ENCODE assay signal across 29 cellular contexts in the genomic region with DNA sequence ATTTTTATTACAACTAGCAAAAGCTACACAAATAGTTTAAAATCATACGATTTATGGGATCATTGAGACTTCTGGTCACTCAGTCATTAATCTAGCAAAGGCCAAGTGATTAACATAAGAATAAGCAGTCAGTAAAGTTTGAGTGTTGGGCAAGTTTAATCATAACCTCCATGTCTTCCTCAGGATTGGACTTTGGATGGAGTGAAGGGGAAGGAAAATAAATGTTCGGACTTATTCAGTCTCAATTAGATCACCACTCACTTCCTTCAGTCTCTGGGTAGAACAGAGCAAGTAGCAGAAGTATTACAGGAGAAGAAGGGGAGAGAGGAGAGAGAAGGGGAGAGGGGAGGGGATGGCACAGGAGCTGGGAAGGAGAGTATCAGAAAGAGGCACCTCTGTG. TPM values are rescaled to one million over a fixed set of nuclear protein-coding genes. Genes with fewer than 3 reads are reported as not detected.
"Had no signal": no experiment of that assay in that cellular context is flagged by ENCODE, and none has a peak within 500 bp of the region (broad histone marks: within the 10 kb centered on the region; RNA-seq: fewer than 3 reads in every experiment).

No MANE protein-coding gene starts in this region.

- H3K4me2 ChIP-seq: smooth muscle cell had no signal

- H3K4me3 Mint-ChIP-seq: immature natural killer cell; natural killer cell; stimulated activated naive B cell treated with anti-CD40 and anti-IgM and Interleukin-4, amounts not matched to agents 10 μg/mL and 1 μg/mL and 100 μg/mL, for 72 hours had no signal

- FAIRE-seq: islet of Langerhans had no signal

- H3K9me3 ChIP-seq: left ventricle myocardium inferior, ovary, sigmoid colon, stomach, testis, thyroid gland, transverse colon, upper lobe of left lung, vagina had no signal

- H3K27ac ChIP-seq: left ventricle myocardium inferior, ovary, sigmoid colon, stomach, testis, thyroid gland, transverse colon, upper lobe of left lung, vagina had no signal

- H3K4me3 ChIP-seq: left ventricle myocardium inferior, lung, ovary, sigmoid colon, smooth muscle cell, stomach, testis, thyroid gland, transverse colon, upper lobe of left lung, vagina had no signal

- H3K4me1 Mint-ChIP-seq: immature natural killer cell, natural killer cell had no signal

- H3K4me1 ChIP-seq: left ventricle myocardium inferior, sigmoid colon, thyroid gland had no signal

- ATAC-seq: left cardiac atrium; natural killer cell; right cardiac atrium; stimulated activated naive B cell treated with anti-CD40 and anti-IgM and Interleukin-4, amounts not matched to agents 10 μg/mL and 1 μg/mL and 100 μg/mL, for 72 hours; stimulated activated naive CD8-positive, alpha-beta T cell treated with anti-CD3 and anti-CD28 coated beads, Interleukin-15, Interleukin-2, amounts not matched to agents 100 U/mL and 50 U/mL, for 24 hours had no signal

- H3K36me3 Mint-ChIP-seq: immature natural killer cell; natural killer cell; stimulated activated naive B cell treated with anti-CD40 and anti-IgM and Interleukin-4, amounts not matched to agents 10 μg/mL and 1 μg/mL and 100 μg/mL, for 72 hours had no signal

- H3K36me3 ChIP-seq: left ventricle myocardium inferior, ovary, sigmoid colon, stomach, thyroid gland, transverse colon, upper lobe of left lung, vagina had no signal

- H3K27ac Mint-ChIP-seq: immature natural killer cell; natural killer cell; progenitor cell of endocrine pancreas; stimulated activated naive B cell treated with anti-CD40 and anti-IgM and Interleukin-4, amounts not matched to agents 10 μg/mL and 1 μg/mL and 100 μg/mL, for 72 hours had no signal

- DNase-seq: head of caudate nucleus; hippocampal formation; immature natural killer cell; kidney glomerular epithelial cell; left cardiac atrium; left ventricle myocardium inferior; midbrain; natural killer cell; ovary; retina; right cardiac atrium; sigmoid colon; stimulated activated CD4-positive, alpha-beta T cell treated with anti-CD3 and anti-CD28 coated beads, Interleukin-1b, Interleukin-23, amount 100 ng/mL, for 48 hours; stimulated activated CD4-positive, alpha-beta T cell treated with anti-CD3 and anti-CD28 coated beads, Interleukin-2, amount 100 ng/mL, for 48 hours; stimulated activated CD4-positive, alpha-beta T cell treated with anti-CD3 and anti-CD28 coated beads, Interleukin-4, amount 100 ng/mL, for 4 hours; stimulated activated CD8-positive, alpha-beta memory T cell treated with anti-CD3 and anti-CD28 coated beads, Interleukin-4, amount 100 ng/mL, for 48 hours; stimulated activated naive B cell treated with anti-CD40 and anti-IgM and Interleukin-4, amounts not matched to agents 10 μg/mL and 1 μg/mL and 100 μg/mL, for 72 hours; stimulated activated naive CD8-positive, alpha-beta T cell treated with anti-CD3 and anti-CD28 coated beads, Interleukin-15, Interleukin-2, amounts not matched to agents 100 U/mL and 50 U/mL, for 24 hours; stomach; testis; thyroid gland; transverse colon; upper lobe of left lung had no signal

- H3K27me3 Mint-ChIP-seq: progenitor cell of endocrine pancreas; stimulated activated naive B cell treated with anti-CD40 and anti-IgM and Interleukin-4, amounts not matched to agents 10 μg/mL and 1 μg/mL and 100 μg/mL, for 72 hours had no signal

- H3K27me3 ChIP-seq: ovary, sigmoid colon, stomach, testis, thyroid gland, transverse colon, upper lobe of left lung, vagina had no signal

- H3K9me3 Mint-ChIP-seq: immature natural killer cell; natural killer cell; stimulated activated naive B cell treated with anti-CD40 and anti-IgM and Interleukin-4, amounts not matched to agents 10 μg/mL and 1 μg/mL and 100 μg/mL, for 72 hours had no signal

RNA-seq across cellular contexts. Expression of a gene that starts 31.4 kb away (rescaled TPM):
- polyA plus RNA-seq: neural cell had no signal
